12 cellular contexts compared by ENCODE assay signal in genomic region chr9:129936222-129936621, GRCh38.
DNase-seq lines count a peak whose midpoint lies in the region; ATAC-seq, FAIRE-seq and TF ChIP-seq lines count a peak whose summit lies in the region.
"Had no signal": no experiment of that assay in that cellular context is flagged by ENCODE, and none has a peak within 500 bp of the region (broad histone marks: within the 10 kb centered on the region; RNA-seq: fewer than 3 reads in every experiment).

No MANE protein-coding gene starts in this region.

- H3K27me3 Mint-ChIP-seq in activated T-helper 17 cell treated with anti-CD3 and anti-CD28 coated beads, Interleukin-2, amount 50 U/mL, for 72 hours: no peaks in the 10 kb centered on the region

- no peak for FAIRE-seq in H54 (lab: Jason Lieb, UNC)
- FAIRE-seq: GM19239 had no signal

- H3K27ac ChIP-seq in layer of hippocampus (ENCODE audit: low read depth, low read length) (peak overlapping the region; percentile 49), vagina (peak overlapping the region; percentile 1)
- H3K27ac ChIP-seq: prostate gland, RWPE1 had no signal

- TF ChIP-seq CTCF in vagina (IDR thresholded peaks at IDR 0.05): no peak

- no peaks in the 10 kb centered on the region for H3K9me3 ChIP-seq in vagina
- H3K9me3 ChIP-seq: prostate gland had no signal

- H3K4me1 ChIP-seq in vagina: peaks cover 62% of the 10 kb centered on the region
- H3K4me1 ChIP-seq: prostate gland had no signal

- intact Hi-C loops in vagina (cut with DNase I): no loop called here

- no peak overlapping the region for H3K4me3 ChIP-seq in vagina
- H3K4me3 ChIP-seq: prostate gland had no signal

- H3K9me3 Mint-ChIP-seq in activated naive CD4-positive, alpha-beta T cell treated with anti-CD3 and anti-CD28 coated beads, Interleukin-2, amount 50 U/mL, for 72 hours: no peaks in the 10 kb centered on the region
- no peaks in the 10 kb centered on the region for H3K9me3 Mint-ChIP-seq in activated T-helper 17 cell treated with anti-CD3 and anti-CD28 coated beads, Interleukin-2, amount 50 U/mL, for 72 hours

- H3K27ac Mint-ChIP-seq in activated naive CD4-positive, alpha-beta T cell treated with anti-CD3 and anti-CD28 coated beads, Interleukin-2, amount 50 U/mL, for 72 hours: peak overlapping the region; percentile 20 to 64
- peak overlapping the region; percentile 85 for H3K27ac Mint-ChIP-seq in activated T-helper 17 cell treated with anti-CD3 and anti-CD28 coated beads, Interleukin-2, amount 50 U/mL, for 72 hours

- ATAC-seq in activated naive CD4-positive, alpha-beta T cell treated with anti-CD3 and anti-CD28 coated beads, Interleukin-2, amount 50 U/mL, for 72 hours: no peak
- ATAC-seq in activated T-helper 17 cell treated with anti-CD3 and anti-CD28 coated beads, Interleukin-2, amount 50 U/mL, for 72 hours (replicated peaks): no peak

- DNase-seq in activated naive CD4-positive, alpha-beta T cell treated with anti-CD3 and anti-CD28 coated beads, Interleukin-2, amount 50 U/mL, for 72 hours (ENCODE audit: low spot score in 2 of 2): no peak
- no peak for DNase-seq in activated naive CD4-positive, alpha-beta T cell treated with Interleukin-2 at 50 U/mL for 16 hours
- DNase-seq in vagina (ENCODE audit: extremely low spot score in 2 of 2) (no peak), KG1 (lab: John Stamatoyannopoulos, UW) (no peak), H54 (ENCODE audit: insufficient read length, low spot score) (no peak)
- no peak for DNase-seq in activated effector memory CD4-positive, alpha-beta T cell treated with anti-CD3 and anti-CD28 coated beads, Interleukin-2, amount 50 U/mL, for 16 hours
- DNase-seq: stimulated activated CD8-positive, alpha-beta memory T cell treated with anti-CD3 and anti-CD28 coated beads, Interleukin-4, amount 100 ng/mL, for 48 hours had no signal

- peaks cover 47% of the 10 kb centered on the region for H3K4me1 Mint-ChIP-seq in activated T-helper 17 cell treated with anti-CD3 and anti-CD28 coated beads, Interleukin-2, amount 50 U/mL, for 72 hours

- no peaks in the 10 kb centered on the region for H3K36me3 ChIP-seq in vagina
- H3K36me3 ChIP-seq: prostate gland had no signal

- no peak for TF ChIP-seq POLR2A in vagina (IDR thresholded peaks at IDR 0.05)
- TF ChIP-seq POLR2A in H54 (IDR thresholded peaks at IDR 0.05; ENCODE audit: low read depth, low read length): no peak

- peaks cover 5 to 43% of the 10 kb centered on the region in 2 donors for H3K36me3 Mint-ChIP-seq in activated naive CD4-positive, alpha-beta T cell treated with anti-CD3 and anti-CD28 coated beads, Interleukin-2, amount 50 U/mL, for 72 hours
- H3K36me3 Mint-ChIP-seq in activated T-helper 17 cell treated with anti-CD3 and anti-CD28 coated beads, Interleukin-2, amount 50 U/mL, for 72 hours (ENCODE audit: low read depth): peaks cover 99% of the 10 kb centered on the region

- H3K27me3 ChIP-seq in layer of hippocampus (ENCODE audit: control insufficient read depth, insufficient read depth, low read length) (no peaks in the 10 kb centered on the region), vagina (no peaks in the 10 kb centered on the region)

- H3K4me3 Mint-ChIP-seq in activated T-helper 17 cell treated with anti-CD3 and anti-CD28 coated beads, Interleukin-2, amount 50 U/mL, for 72 hours: peak overlapping the region; percentile 71
